Comparison of ENCODE assay signal across 24 cellular contexts in the genomic region with DNA sequence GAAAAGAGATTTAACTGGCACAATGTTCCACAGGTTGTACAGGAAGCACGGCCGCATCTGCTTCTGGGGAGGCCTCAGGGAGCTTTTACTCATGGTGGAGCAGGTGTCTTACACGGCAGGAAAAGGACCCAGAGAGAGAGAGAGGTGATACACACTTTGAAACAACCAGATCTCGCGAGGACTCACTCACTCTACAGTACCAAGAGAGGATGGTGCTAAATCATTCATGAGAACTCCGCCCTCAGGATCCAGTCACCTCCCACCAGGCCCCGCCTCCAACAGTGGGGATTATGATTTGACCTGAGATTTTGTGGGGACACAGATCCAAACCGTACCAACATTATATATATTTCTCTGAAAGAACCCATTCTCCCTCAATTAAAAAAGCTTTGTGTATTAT.
DNase-seq lines count a peak whose midpoint lies in the region; ATAC-seq, FAIRE-seq and TF ChIP-seq lines count a peak whose summit lies in the region.
"Had no signal": no experiment of that assay in that cellular context is flagged by ENCODE, and none has a peak within 500 bp of the region (broad histone marks: within the 10 kb centered on the region; RNA-seq: fewer than 3 reads in every experiment).

No MANE protein-coding gene starts in this region.

- H3K27me3 ChIP-seq in HepG2 (ENCODE audit: control insufficient read depth in 1 of 2, insufficient read depth in 2 of 2, low read length in 2 of 2) = no peaks in the 10 kb centered on the region; a peak in 1 of 5 replicates
- H3K27me3 ChIP-seq in right lobe of liver = no peaks in the 10 kb centered on the region
- H3K27me3 ChIP-seq in testis = no peaks in the 10 kb centered on the region
- H3K27me3 ChIP-seq: colonic mucosa, MG63, neutrophil, sigmoid colon, vagina had no signal

- no peak overlapping the region for H3K9ac ChIP-seq in HepG2 (ENCODE audit: insufficient read depth, low read depth, low read length)
- peak overlapping the region; percentile 67 for H3K9ac ChIP-seq in SK-N-MC (ENCODE audit: insufficient read length)

- TF ChIP-seq EP300 in HepG2 (IDR thresholded peaks at IDR 0.05; ENCODE audit: low read depth in 2 of 2, low read length in 2 of 2) (no peak), HepG2 (CRISPR knock-in tag; IDR thresholded peaks at IDR 0.05; ENCODE audit: borderline replicate concordance) (no peak)

- no peak for FAIRE-seq in HepG2 (lab: Jason Lieb, UNC)

- H3K4me2 ChIP-seq in HepG2 (ENCODE audit: low read depth, low read length) = no peak overlapping the region

- CTCF ChIA-PET in HepG2 (lab: Yijun Ruan, JAX; ENCODE audit: low intra/inter-chr PET ratio, low total read pairs) = interaction anchor here (1.8 kb wide), 1 partner anchor 539 kb away, joined by 18 read pairs; no protein-coding TSS in a partner anchor

- WGBS in HepG2 (ENCODE audit: low lambda C conversion rate) = 11% methylated on average over 8 of the region's 8 CpGs
- 84% methylated on average over 5 of the region's 8 CpGs for WGBS in right lobe of liver (ENCODE audit: insufficient coverage, low coverage, low lambda C conversion rate, missing lambda C conversion rate)
- WGBS in testis, 2 donors = 63 to 75% methylated on average over 8 of the region's 8 CpGs

- TF ChIP-seq CTCF in HepG2 (CRISPR knock-in tag; IDR thresholded peaks at IDR 0.05) (no peak), right lobe of liver (IDR thresholded peaks at IDR 0.05) (no peak), testis (IDR thresholded peaks at IDR 0.05) (no peak), GM10266 (IDR thresholded peaks at IDR 0.05; ENCODE audit: control insufficient read depth, insufficient read depth, low read depth, missing control alignments) (no peak)

- POLR2A ChIA-PET in HepG2 (lab: Yijun Ruan, JAX) = no interaction called here

- no peaks in the 10 kb centered on the region for H3K4me1 ChIP-seq in HepG2 (ENCODE audit: insufficient read depth, low read length)
- no peaks in the 10 kb centered on the region for H3K4me1 ChIP-seq in right lobe of liver
- no peaks in the 10 kb centered on the region for H3K4me1 ChIP-seq in testis
- H3K4me1 ChIP-seq: colonic mucosa, sigmoid colon, vagina had no signal

- H3K36me3 ChIP-seq in HepG2 (replicated peaks in 1 of 2; ENCODE audit: control insufficient read depth in 1 of 2, insufficient read depth in 2 of 2, low read length in 2 of 2) = no peaks in the 10 kb centered on the region
- H3K36me3 ChIP-seq in right lobe of liver = no peaks in the 10 kb centered on the region
- no peaks in the 10 kb centered on the region for H3K36me3 ChIP-seq in SK-N-MC (ENCODE audit: insufficient read depth, low read length)
- H3K36me3 ChIP-seq in testis (ENCODE audit: low read depth, missing control alignments) = no peaks in the 10 kb centered on the region
- H3K36me3 ChIP-seq: colonic mucosa, MG63, neutrophil, sigmoid colon, vagina had no signal

- no TSS peak for BruUV-seq in HepG2 (replicated peaks; lab: Mats Ljungman, UMichigan)

- DNase-seq in HepG2 (ENCODE audit: low spot score) = no peak
- DNase-seq in right lobe of liver = no peak
- peak; percentile 26 for DNase-seq in Jurkat, Clone E6-1 (ENCODE audit: low read depth, low spot score)
- no peak for DNase-seq in SK-N-MC (ENCODE audit: low read depth, low spot score)
- DNase-seq in testis = peak; percentile 17
- no peak for DNase-seq in GM10266 (ENCODE audit: extremely low spot score)
- no peak for DNase-seq in glomerular visceral epithelial cell (ENCODE audit: extremely low spot score)
- DNase-seq: activated CD4-positive, alpha-beta T cell treated with anti-CD3 and anti-CD28 coated beads, Interleukin-2, amount 50 U/mL, for 4 hours; activated naive CD4-positive, alpha-beta T cell treated with Interleukin-2 at 50 U/mL for 16 hours; activated T-cell treated with anti-CD3 and anti-CD28 coated beads, Interleukin-2, amount 50 U/mL, for 24 hours; amygdala; colonic mucosa; effector memory CD4-positive, alpha-beta T cell; HFFc6; mesenchymal stem cell; MG63; NCI-H146; NCI-H524 treated with DMSO at 0.1 percent for 48 hours; sigmoid colon had no signal

- H3K27ac ChIP-seq in HepG2 (ENCODE audit: extremely low read length, insufficient read depth, low read length) (no peak overlapping the region), right lobe of liver (no peak overlapping the region), SK-N-MC (peak overlapping the region; percentile 94), testis (no peak overlapping the region)
- H3K27ac ChIP-seq: colonic mucosa, neutrophil, RWPE1, sigmoid colon, vagina, VCaP had no signal

- peak; percentile 53; the same call in 2 of the 3 replicates for ATAC-seq in HepG2
- no peak for ATAC-seq in right lobe of liver
- ATAC-seq: stimulated activated memory B cell treated with anti-CD40 and anti-IgM and Interleukin-4, amounts not matched to agents 10 μg/mL and 1 μg/mL and 100 μg/mL, for 72 hours had no signal

- no peak overlapping the region for H3K4me3 ChIP-seq in HepG2 (replicated peaks in 1 of 3; ENCODE audit: insufficient read depth in 1 of 3, low read depth in 2 of 3, low read length in 3 of 3)
- H3K4me3 ChIP-seq in right lobe of liver = no peak overlapping the region
- H3K4me3 ChIP-seq in Jurkat, Clone E6-1 (ENCODE audit: low read length) = no peak overlapping the region
- peak overlapping the region; percentile 70 for H3K4me3 ChIP-seq in SK-N-MC
- peak overlapping the region in 1 of 2 donors; percentile 6 for H3K4me3 ChIP-seq in testis
- H3K4me3 ChIP-seq: colonic mucosa, MG63, sigmoid colon, vagina had no signal

- H2AFZ ChIP-seq in HepG2 (ENCODE audit: low read length) = no peak overlapping the region

- H3K9me3 ChIP-seq in HepG2 (ENCODE audit: low read length) = no peaks in the 10 kb centered on the region
- no peaks in the 10 kb centered on the region for H3K9me3 ChIP-seq in right lobe of liver
- no peaks in the 10 kb centered on the region for H3K9me3 ChIP-seq in SK-N-MC (ENCODE audit: low read depth, low read length)
- no peaks in the 10 kb centered on the region for H3K9me3 ChIP-seq in testis
- H3K9me3 ChIP-seq: colonic mucosa, neutrophil, sigmoid colon, vagina had no signal

- TF ChIP-seq POLR2A in HepG2 (IDR thresholded peaks at IDR 0.05; ENCODE audit: insufficient read depth in 1 of 2, low read depth in 2 of 2, low read length in 2 of 2) (no peak), right lobe of liver (IDR thresholded peaks at IDR 0.05) (no peak), testis (IDR thresholded peaks at IDR 0.05) (no peak)

- no peaks in the 10 kb centered on the region for H3K79me2 ChIP-seq in HepG2 (ENCODE audit: insufficient read depth, low read length)

- intact Hi-C loops in HepG2 (cut with micrococcal nuclease; ENCODE audit: unreplicated experiment) = no loop called here
- intact Hi-C loops in right lobe of liver (cut with DNase I) = no loop called here
- intact Hi-C loops in testis (cut with DNase I; ENCODE audit: low total_unique reads) = no loop called here

- in situ Hi-C loops in HepG2 (cut with HindIII; ENCODE audit: extremely low pct_ligation_motif_present, low pct_unique_long_range_greater_than_20kb) = loop anchor here (5.0 kb wide), 1 partner anchor 540 kb away; no protein-coding TSS in a partner anchor

- no peak for TF ChIP-seq RAD21 in HepG2 (CRISPR knock-in tag; IDR thresholded peaks at IDR 0.05)

- H4K20me1 ChIP-seq in HepG2 (ENCODE audit: insufficient read depth, low read length) = no peaks in the 10 kb centered on the region

TF ChIP-seq in HepG2, 621 proteins besides CTCF, POLR2A, EP300 and RAD21:
- TF ChIP-seq ZFP82 (CRISPR knock-in tag; IDR thresholded peaks at IDR 0.05; ENCODE audit: borderline replicate concordance) = no peak
- TF ChIP-seq CHD2 (IDR thresholded peaks at IDR 0.05; ENCODE audit: low read depth, low read length) = peak; percentile 55
- TF ChIP-seq NFIB (CRISPR knock-in tag; IDR thresholded peaks at IDR 0.05; ENCODE audit: borderline replicate concordance) = no peak
TF ChIP-seq in HepG2: peak in this region for 1.

Comparison
In these comparisons a context has a peak if more than half of its experiments do, and no peak if none do; other contexts are left out.
1. DNase-seq: peak in Jurkat, Clone E6-1 (single experiment) and testis (single experiment); none in HepG2 (single experiment), right lobe of liver (0 of 3), SK-N-MC (single experiment), GM10266 (single experiment) and glomerular visceral epithelial cell (single experiment).